ENCODE assay signal across 9 cellular contexts in genomic region chr18:25231327-25231691, GRCh38.
DNase-seq lines count a peak whose midpoint lies in the region; ATAC-seq and TF ChIP-seq lines count a peak whose summit lies in the region.
"Had no signal": no experiment of that assay in that cellular context is flagged by ENCODE, and none has a peak within 500 bp of the region (broad histone marks: within the 10 kb centered on the region; RNA-seq: fewer than 3 reads in every experiment).

No MANE protein-coding gene starts in this region.

- no peak for DNase-seq in IMR-90
- DNase-seq in caudate nucleus (lab: John Stamatoyannopoulos, UW) = peak in 5 of 61 donors; percentile 33 to 99 (median 58)
- DNase-seq in lower lobe of right lung = no peak
- DNase-seq in substantia nigra (lab: John Stamatoyannopoulos, UW) = peak in 8 of 49 donors; percentile 26 to 74 (median 62)
- no peak for DNase-seq in activated effector memory CD4-positive, alpha-beta T cell treated with anti-CD3 and anti-CD28 coated beads, Interleukin-2, amount 50 U/mL, for 16 hours
- DNase-seq in GOT3 (lab: John Stamatoyannopoulos, UW) = no peak
- DNase-seq in AG20443 (ENCODE audit: low spot score) = no peak
- DNase-seq: stimulated activated CD4-positive, alpha-beta T cell treated with anti-CD3 and anti-CD28 coated beads, Interleukin-4, amount 100 ng/mL, for 24 hours had no signal

- H2AK5ac ChIP-seq in IMR-90 (ENCODE audit: low read depth, low read length) = peak overlapping the region; percentile 87

- peak overlapping the region; percentile 85 for H2BK20ac ChIP-seq in IMR-90 (ENCODE audit: low read depth, low read length)

- BruUV-seq in IMR-90 (replicated peaks; lab: Mats Ljungman, UMichigan) = no TSS peak

- peak overlapping the region; percentile 67 for H3K4me2 ChIP-seq in IMR-90 (ENCODE audit: low read depth, low read length)

- H4K91ac ChIP-seq in IMR-90 (ENCODE audit: insufficient read depth, low read depth, low read length) = peak overlapping the region; percentile 88

- H2AK9ac ChIP-seq in IMR-90 (replicated peaks; ENCODE audit: low read depth, low read length, poor library complexity) = peak overlapping the region; percentile 16

- POLR2A ChIA-PET in IMR-90 (lab: Charles Lee; ENCODE audit: unreplicated experiment) = no interaction called here

- H3K9ac ChIP-seq in IMR-90 (ENCODE audit: low read depth, low read length) = peak overlapping the region; percentile 58; the same call in 1 of the 2 replicates

- peak overlapping the region; percentile 71 for H2BK5ac ChIP-seq in IMR-90 (ENCODE audit: low read depth, low read length, poor library complexity, severe bottlenecking)

- dilution Hi-C loops in IMR-90 (cut with HindIII; ENCODE audit: low sequenced_read_pairs, unreplicated experiment) = no loop called here

- H3K4me3 ChIP-seq in IMR-90 (ENCODE audit: insufficient read depth, low read depth, low read length) (no peak overlapping the region), lower lobe of right lung (peak overlapping the region; percentile 4)

- H3K9me1 ChIP-seq in IMR-90 (ENCODE audit: insufficient read depth, low read length) = peaks cover 13% of the 10 kb centered on the region

- in situ Hi-C loops in IMR-90 (cut with MboI; ENCODE audit: low sequenced_read_pairs) = no loop called here

- intact Hi-C loops in IMR-90 (cut with micrococcal nuclease) (loop anchor here (2.0 to 5.0 kb wide), 3 partner anchors 56 to 121 kb away; partner anchors contain the start of gene ZNF521), lower lobe of right lung (cut with DNase I) (no loop called here)

- peak overlapping the region; percentile 84 for H3K27ac ChIP-seq in IMR-90 (ENCODE audit: insufficient read depth, low read length)
- H3K27ac ChIP-seq in caudate nucleus (ENCODE audit: low read depth, low read length) = peak overlapping the region; percentile 81
- peak overlapping the region; percentile 68 for H3K27ac ChIP-seq in lower lobe of right lung
- peak overlapping the region; percentile 73 for H3K27ac ChIP-seq in substantia nigra (ENCODE audit: low read depth, low read length, poor library complexity, severe bottlenecking)

- ATAC-seq in IMR-90 (ENCODE audit: low read depth) = no peak
- no peak for ATAC-seq in lower lobe of right lung
- ATAC-seq in HG03439 (IDR thresholded peaks at IDR 0.05; ENCODE audit: unreplicated experiment) = no peak

- H3K56ac ChIP-seq in IMR-90 (ENCODE audit: extremely low read depth, insufficient read depth, low read length) = peak overlapping the region; percentile 58

- peak overlapping the region; percentile 83 for H2AFZ ChIP-seq in IMR-90 (replicated peaks; ENCODE audit: low read length, poor library complexity)

- peak overlapping the region; percentile 80 for H3K14ac ChIP-seq in IMR-90 (replicated peaks; ENCODE audit: low read depth, low read length)

- H3K27me3 ChIP-seq in IMR-90 (ENCODE audit: control insufficient read depth, insufficient read depth, low read length) (no peaks in the 10 kb centered on the region), lower lobe of right lung (ENCODE audit: low read depth) (no peaks in the 10 kb centered on the region)

- TF ChIP-seq CTCF in IMR-90 (conservative IDR thresholded peaks at IDR 0.05; ENCODE audit: low read depth, low read length) = no peak
- no peak for TF ChIP-seq CTCF in lower lobe of right lung (IDR thresholded peaks at IDR 0.05)

- CTCF ChIA-PET in IMR-90 (lab: Yijun Ruan, JAX) = no interaction called here

- H3K18ac ChIP-seq in IMR-90 (ENCODE audit: low read depth, low read length) = peak overlapping the region; percentile 62

- no peak for TF ChIP-seq POLR2A in IMR-90 (IDR thresholded peaks at IDR 0.05; ENCODE audit: low read depth, low read length)

- H4K20me1 ChIP-seq in IMR-90 (ENCODE audit: insufficient read depth, low read length) = no peaks in the 10 kb centered on the region

- H3K9me3 ChIP-seq in IMR-90 (ENCODE audit: control insufficient read depth, insufficient read depth, low read length) (no peaks in the 10 kb centered on the region), lower lobe of right lung (no peaks in the 10 kb centered on the region)

- peak overlapping the region; percentile 86 for H2BK120ac ChIP-seq in IMR-90 (ENCODE audit: low read depth, low read length)

- peak overlapping the region; percentile 69 for H3K23ac ChIP-seq in IMR-90 (ENCODE audit: low read depth, low read length)

- H4K5ac ChIP-seq in IMR-90 (ENCODE audit: low read depth, low read length) = peak overlapping the region; percentile 68

- no peak for TF ChIP-seq RAD21 in IMR-90 (IDR thresholded peaks at IDR 0.05; ENCODE audit: low read length)

- peak overlapping the region; percentile 91 for H3K4ac ChIP-seq in IMR-90 (ENCODE audit: low read depth, low read length)

- peaks cover 12% of the 10 kb centered on the region for H3K36me3 ChIP-seq in IMR-90 (ENCODE audit: control insufficient read depth, insufficient read depth, low read length)
- H3K36me3 ChIP-seq in lower lobe of right lung = peaks cover 6% of the 10 kb centered on the region

- peak overlapping the region; percentile 78; the same call in 1 of the 3 replicates for H2BK15ac ChIP-seq in IMR-90 (ENCODE audit: low read depth, low read length)

- H3K79me1 ChIP-seq in IMR-90 (ENCODE audit: low read depth in 1 of 2, low read length in 2 of 2) = peaks cover 0 to 33% of the 10 kb centered on the region in 2 experiments; a peak in 3 of 4 replicates

- peak overlapping the region; percentile 61 to 80 for H4K8ac ChIP-seq in IMR-90 (ENCODE audit: low read depth in 2 of 2, low read length in 2 of 2)

- 58% methylated on average over 4 of the region's 5 CpGs; no CpG with 5 or more reads in 1 of the 2 experiments for WGBS in IMR-90 (ENCODE audit: extremely low coverage in 2 of 2, insufficient read length in 1 of 2), 2 experiments

- H3K4me1 ChIP-seq in IMR-90 (ENCODE audit: control insufficient read depth, insufficient read depth, low read length) = peaks cover 13% of the 10 kb centered on the region
- H3K4me1 ChIP-seq in lower lobe of right lung = peaks cover 26% of the 10 kb centered on the region

TF ChIP-seq in IMR-90, 13 proteins besides CTCF, POLR2A, EP300 and RAD21:
- no peak; the same call in 1 of the 2 replicates for TF ChIP-seq NFE2L2 (IDR thresholded peaks at IDR 0.05; ENCODE audit: low read depth, low read length)
- TF ChIP-seq BHLHE40 (IDR thresholded peaks at IDR 0.05; ENCODE audit: low read depth, low read length) = no peak
- TF ChIP-seq, protein P1, sequence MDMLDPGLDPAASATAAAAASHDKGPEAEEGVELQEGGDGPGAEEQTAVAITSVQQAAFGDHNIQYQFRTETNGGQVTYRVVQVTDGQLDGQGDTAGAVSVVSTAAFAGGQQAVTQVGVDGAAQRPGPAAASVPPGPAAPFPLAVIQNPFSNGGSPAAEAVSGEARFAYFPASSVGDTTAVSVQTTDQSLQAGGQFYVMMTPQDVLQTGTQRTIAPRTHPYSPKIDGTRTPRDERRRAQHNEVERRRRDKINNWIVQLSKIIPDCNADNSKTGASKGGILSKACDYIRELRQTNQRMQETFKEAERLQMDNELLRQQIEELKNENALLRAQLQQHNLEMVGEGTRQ (IDR thresholded peaks at IDR 0.05; ENCODE audit: low read depth, low read length) = no peak
- TF ChIP-seq RFX5 (IDR thresholded peaks at IDR 0.05; ENCODE audit: low read depth, low read length) = no peak
- no peak for TF ChIP-seq MAFK (IDR thresholded peaks at IDR 0.05; ENCODE audit: low read depth, low read length)
- no peak for TF ChIP-seq ELK1 (IDR thresholded peaks at IDR 0.05; ENCODE audit: borderline replicate concordance, low read depth, low read length)
- TF ChIP-seq MXI1 (IDR thresholded peaks at IDR 0.05; ENCODE audit: borderline replicate concordance, low read depth, low read length) = no peak
- no peak for TF ChIP-seq SMC3 (IDR thresholded peaks at IDR 0.05; ENCODE audit: low read depth, low read length)
- TF ChIP-seq MAZ (IDR thresholded peaks at IDR 0.05; ENCODE audit: borderline replicate concordance, low read depth, low read length) = no peak
- no peak for TF ChIP-seq FOS (IDR thresholded peaks at IDR 0.05; ENCODE audit: low read depth, low read length)
